In the genomic region with DNA sequence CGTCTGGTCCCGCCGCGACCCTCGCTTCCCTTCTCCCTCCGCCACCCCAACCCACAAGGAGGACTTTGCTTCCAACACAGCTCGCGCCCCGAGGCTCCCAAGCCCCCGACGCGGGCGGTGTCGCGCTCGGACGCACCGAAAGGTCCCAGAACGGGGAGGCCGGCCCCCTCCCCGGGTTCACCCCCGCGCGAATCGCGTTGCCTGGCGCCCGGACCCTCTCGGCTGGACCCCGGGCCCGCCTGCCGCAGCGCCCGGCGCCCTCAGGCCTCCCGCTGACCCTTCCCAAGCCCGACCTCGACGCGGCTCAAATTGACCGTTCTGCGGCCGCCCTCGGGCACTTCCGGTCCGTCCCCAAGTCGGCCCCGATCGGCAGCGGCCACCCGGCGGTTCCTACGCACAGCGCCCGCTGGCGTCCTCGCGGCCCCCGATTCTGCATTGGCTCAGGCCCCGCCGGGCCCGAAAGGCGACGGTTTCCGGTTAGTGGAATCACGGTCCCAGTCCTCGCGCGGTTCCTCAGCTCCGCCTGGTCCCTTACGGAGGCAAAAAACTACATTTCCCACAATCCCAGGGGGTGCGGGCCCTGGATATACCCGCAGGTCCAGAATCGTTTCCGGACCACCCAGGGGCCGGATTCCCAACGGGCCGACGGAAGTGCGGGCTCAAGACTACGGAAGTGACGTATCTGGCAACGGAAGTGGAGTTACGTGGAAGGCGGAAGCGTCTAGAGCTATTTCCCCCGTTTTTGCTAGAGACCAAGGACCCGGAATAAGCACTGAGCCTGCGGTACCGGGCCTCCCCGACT, we compare ENCODE assay signal across 8 cellular contexts. TPM values are rescaled to one million over a fixed set of nuclear protein-coding genes. Genes with fewer than 3 reads are reported as not detected.
DNase-seq lines count a peak whose midpoint lies in the region; ATAC-seq and TF ChIP-seq lines count a peak whose summit lies in the region.

A gene (minus strand): TSS at position 347 of the 802 bp plus-strand sequence. CDS start 451 bp downstream, outside the sequence.

- no peaks in the 10 kb centered on the region for H3K9me3 Mint-ChIP-seq in progenitor cell of endocrine pancreas (ENCODE audit: low read depth)

- H3K27me3 Mint-ChIP-seq in T-helper 17 cell, result no peaks in the 10 kb centered on the region
- no peaks in the 10 kb centered on the region for H3K27me3 Mint-ChIP-seq in progenitor cell of endocrine pancreas

- H3K4me3 ChIP-seq in left ventricle myocardium inferior, result peak within 1 kb of the TSS; percentile 100

- peak; percentile 55 for TF ChIP-seq CTCF in left ventricle myocardium inferior (IDR thresholded peaks at IDR 0.05; ENCODE audit: borderline replicate concordance)
- peak; percentile 39 for TF ChIP-seq CTCF in progenitor cell of endocrine pancreas (IDR thresholded peaks at IDR 0.05; ENCODE audit: unreplicated experiment)

- peak within 1 kb of the TSS; percentile 91 for H3K4me3 Mint-ChIP-seq in T-helper 17 cell
- H3K4me3 Mint-ChIP-seq in progenitor cell of endocrine pancreas (ENCODE audit: low read depth), result peak within 1 kb of the TSS; percentile 87

- peak; percentile 96 for DNase-seq in NCI-H1694 treated with DMSO at 0.1 percent for 48 hours (lab: John Stamatoyannopoulos, UW)
- DNase-seq in T-helper 17 cell, result peak; percentile 83 to 90 (median 86)
- peak; percentile 86 to 100 (median 98) for DNase-seq in amygdala (lab: John Stamatoyannopoulos, UW)
- peak; percentile 97 for DNase-seq in left ventricle myocardium inferior
- peak; percentile 94 for DNase-seq in progenitor cell of endocrine pancreas (ENCODE audit: low spot score, unreplicated experiment)
- peak; percentile 99 for DNase-seq in ureter (ENCODE audit: low spot score)

- H3K4me1 Mint-ChIP-seq in T-helper 17 cell (peaks cover 11% of the 10 kb centered on the region), progenitor cell of endocrine pancreas (ENCODE audit: low read depth) (peaks cover 3% of the 10 kb centered on the region)

- intact Hi-C loops in left ventricle myocardium inferior (cut with micrococcal nuclease), result no loop called here

- peak within 1 kb of the TSS; percentile 99 for H3K27ac ChIP-seq in left ventricle myocardium inferior (replicated peaks)

- H3K36me3 Mint-ChIP-seq in T-helper 17 cell (ENCODE audit: low read depth) (peaks cover 2% of the 10 kb centered on the region), progenitor cell of endocrine pancreas (ENCODE audit: insufficient read depth) (peaks cover 3% of the 10 kb centered on the region)

- H3K27ac Mint-ChIP-seq in T-helper 17 cell, result peak within 1 kb of the TSS; percentile 92
- H3K27ac Mint-ChIP-seq in progenitor cell of endocrine pancreas, result peak within 1 kb of the TSS; percentile 96

- peak; percentile 81 for TF ChIP-seq POLR2A in GM15510 (IDR thresholded peaks at IDR 0.05; ENCODE audit: borderline replicate concordance, extremely low read depth, insufficient read length)

- no peaks in the 10 kb centered on the region for H3K27me3 ChIP-seq in left ventricle myocardium inferior (ENCODE audit: low read depth)

- H3K36me3 ChIP-seq in left ventricle myocardium inferior, result peaks cover 11% of the 10 kb centered on the region

- peaks cover 47% of the 10 kb centered on the region for H3K4me1 ChIP-seq in left ventricle myocardium inferior

- H3K9me3 ChIP-seq in T-helper 17 cell (ENCODE audit: control insufficient read depth, low read length, poor library complexity, severe bottlenecking) (no peaks in the 10 kb centered on the region), left ventricle myocardium inferior (replicated peaks) (no peaks in the 10 kb centered on the region)

- ATAC-seq in HG02885 (IDR thresholded peaks at IDR 0.05; ENCODE audit: poor library complexity, unreplicated experiment) (peak; percentile 86), T-helper 17 cell (peak; percentile 72)

RNA-seq across cellular contexts. Expression of the gene that starts here (rescaled TPM):
- total RNA-seq in T-helper 17 cell, result 10 to 100 TPM; 58.3 to 62.6 TPM
- total RNA-seq in left ventricle myocardium inferior, result 219 TPM
- 107 TPM in 2 replicates for total RNA-seq in progenitor cell of endocrine pancreas
- 102 TPM for total RNA-seq in ureter

Comparison
In these comparisons a context has a peak if more than half of its experiments do, and no peak if none do; other contexts are left out.
1. Peak in every context shown above with its lines: DNase-seq, ATAC-seq, H3K4me3 ChIP-seq and H3K27ac ChIP-seq.